9 cellular contexts compared by ENCODE assay signal in genomic region chr5:134114886-134115805, GRCh38. TPM values are rescaled to one million over a fixed set of nuclear protein-coding genes. Genes with fewer than 3 reads are reported as not detected.
A peak's percentile ranks its signal among the peaks of the same experiment; 100 is the strongest.
DNase-seq lines count a peak whose midpoint lies in the region; ATAC-seq, FAIRE-seq and TF ChIP-seq lines count a peak whose summit lies in the region.
"Had no signal": no experiment of that assay in that cellular context is flagged by ENCODE, and none has a peak within 500 bp of the region (broad histone marks: within the 10 kb centered on the region; RNA-seq: fewer than 3 reads in every experiment).

No MANE protein-coding gene starts in this region.

- H3K4me1 Mint-ChIP-seq in IgD-negative memory B cell: peaks cover 24 to 38% (median 28%) of the 10 kb centered on the region in 3 donors
- peaks cover 86% of the 10 kb centered on the region for H3K4me1 Mint-ChIP-seq in activated T-cell treated with anti-CD3 and anti-CD28 coated beads, Interleukin-2, amount 50 U/mL, for 24 hours (ENCODE audit: low read depth)

- peak overlapping the region; percentile 34 to 61 for H3K4me3 ChIP-seq in gastroesophageal sphincter
- peak overlapping the region; percentile 61 to 82 for H3K4me3 ChIP-seq in small intestine (ENCODE audit: low read depth in 1 of 2, low read length in 2 of 2)

- peak overlapping the region; percentile 41 to 98 (median 59) for H3K27ac Mint-ChIP-seq in IgD-negative memory B cell
- H3K27ac Mint-ChIP-seq in activated T-cell treated with anti-CD3 and anti-CD28 coated beads, Interleukin-2, amount 50 U/mL, for 24 hours: peak overlapping the region; percentile 76

- 26% methylated on average over 8 of the region's 110 CpGs; no CpG with 5 or more reads in 1 of the 2 donors for WGBS in gastroesophageal sphincter (ENCODE audit: low coverage in 1 of 2), 2 donors
- WGBS in small intestine, 3 donors: 1 to 3% (median 2%) methylated on average over 29 to 110 of the region's 110 CpGs

- no peaks in the 10 kb centered on the region for H3K36me3 Mint-ChIP-seq in IgD-negative memory B cell
- H3K36me3 Mint-ChIP-seq in activated T-cell treated with anti-CD3 and anti-CD28 coated beads, Interleukin-2, amount 50 U/mL, for 24 hours (ENCODE audit: low read depth): peaks cover 51% of the 10 kb centered on the region

- H3K36me3 ChIP-seq in gastroesophageal sphincter (no peaks in the 10 kb centered on the region), small intestine (ENCODE audit: control insufficient read depth in 2 of 2, insufficient read depth in 2 of 2, low read length in 2 of 2) (peaks cover under 1 to 2% of the 10 kb centered on the region in 2 donors)

- no peak for ATAC-seq in gastroesophageal sphincter

- FAIRE-seq in small intestine (lab: Jason Lieb, UNC): no peak

- peaks cover 7% of the 10 kb centered on the region for H3K27me3 Mint-ChIP-seq in IgD-negative memory B cell
- no peaks in the 10 kb centered on the region for H3K27me3 Mint-ChIP-seq in activated T-cell treated with anti-CD3 and anti-CD28 coated beads, Interleukin-2, amount 50 U/mL, for 24 hours

- no peaks in the 10 kb centered on the region for H3K9me3 ChIP-seq in gastroesophageal sphincter
- H3K9me3 ChIP-seq in small intestine (ENCODE audit: control insufficient read depth, low read depth): no peaks in the 10 kb centered on the region

- no peak for TF ChIP-seq POLR2A in gastroesophageal sphincter (IDR thresholded peaks at IDR 0.05)

- H3K27me3 ChIP-seq in gastroesophageal sphincter: peaks cover 37% of the 10 kb centered on the region
- H3K27me3 ChIP-seq in small intestine (ENCODE audit: control insufficient read depth in 2 of 2, insufficient read depth in 2 of 2, low read length in 2 of 2): no peaks in the 10 kb centered on the region

- peak overlapping the region; percentile 23 to 84 (median 76) for H3K4me3 Mint-ChIP-seq in IgD-negative memory B cell
- H3K4me3 Mint-ChIP-seq in activated T-cell treated with anti-CD3 and anti-CD28 coated beads, Interleukin-2, amount 50 U/mL, for 24 hours: peak overlapping the region; percentile 75

- H3K4me1 ChIP-seq in gastroesophageal sphincter: peaks cover 0 to 24% (median 9%) of the 10 kb centered on the region in 3 donors
- H3K4me1 ChIP-seq in small intestine (ENCODE audit: control insufficient read depth in 2 of 2, insufficient read depth in 1 of 2, low read depth in 1 of 2, low read length in 1 of 2): peaks cover 4 to 5% of the 10 kb centered on the region in 2 donors

- no peak for TF ChIP-seq EP300 in gastroesophageal sphincter (IDR thresholded peaks at IDR 0.05)

- TF ChIP-seq CTCF in gastroesophageal sphincter (IDR thresholded peaks at IDR 0.05): no peak

- DNase-seq in DMS 273 (lab: John Stamatoyannopoulos, UW; ENCODE audit: unreplicated experiment) (peak; percentile 54), DMS 273 treated with DMSO at 0.1 percent for 48 hours (lab: John Stamatoyannopoulos, UW) (no peak), small intestine (peak; percentile 28), NCI-H526 treated with DMSO at 0.1 percent for 48 hours (lab: John Stamatoyannopoulos, UW) (no peak), NCI-H1048 (lab: John Stamatoyannopoulos, UW) (no peak)
- peak; percentile 82 for DNase-seq in activated T-cell treated with anti-CD3 and anti-CD28 coated beads, Interleukin-2, amount 50 U/mL, for 24 hours

- H3K27ac ChIP-seq in gastroesophageal sphincter (peak overlapping the region in 2 of 4 donors; percentile 50 to 68), small intestine (ENCODE audit: low read depth in 1 of 2, low read length in 1 of 2) (peak overlapping the region; percentile 45 to 53)
- H3K27ac ChIP-seq: 22Rv1 had no signal

- H3K9me3 Mint-ChIP-seq in IgD-negative memory B cell: no peaks in the 10 kb centered on the region
- H3K9me3 Mint-ChIP-seq in activated T-cell treated with anti-CD3 and anti-CD28 coated beads, Interleukin-2, amount 50 U/mL, for 24 hours: no peaks in the 10 kb centered on the region

RNA-seq across cellular contexts. Expression of gene TCF7, which starts 0.7 kb away (rescaled TPM):
- polyA plus RNA-seq in IgD-negative memory B cell (41.7 TPM), small intestine (10 to 100 TPM; 11.3 to 13.3 (median 11.4) TPM)
- 1 to 10 TPM in 2 of 4 donors, under 1 TPM in 2; 0.94 to 1.4 (median 1.1) TPM for total RNA-seq in gastroesophageal sphincter

Comparison
In these comparisons a context has a peak if more than half of its experiments do, and no peak if none do; other contexts are left out.
1. DNase-seq: peak in DMS 273 (single experiment), activated T-cell treated with anti-CD3 and anti-CD28 coated beads, Interleukin-2, amount 50 U/mL, for 24 hours (single experiment) and small intestine (single experiment); none in DMS 273 treated with DMSO at 0.1 percent for 48 hours (single experiment), NCI-H526 treated with DMSO at 0.1 percent for 48 hours (single experiment) and NCI-H1048 (single experiment).